ENCODE assay signal across 1 cellular context in the genomic region with DNA sequence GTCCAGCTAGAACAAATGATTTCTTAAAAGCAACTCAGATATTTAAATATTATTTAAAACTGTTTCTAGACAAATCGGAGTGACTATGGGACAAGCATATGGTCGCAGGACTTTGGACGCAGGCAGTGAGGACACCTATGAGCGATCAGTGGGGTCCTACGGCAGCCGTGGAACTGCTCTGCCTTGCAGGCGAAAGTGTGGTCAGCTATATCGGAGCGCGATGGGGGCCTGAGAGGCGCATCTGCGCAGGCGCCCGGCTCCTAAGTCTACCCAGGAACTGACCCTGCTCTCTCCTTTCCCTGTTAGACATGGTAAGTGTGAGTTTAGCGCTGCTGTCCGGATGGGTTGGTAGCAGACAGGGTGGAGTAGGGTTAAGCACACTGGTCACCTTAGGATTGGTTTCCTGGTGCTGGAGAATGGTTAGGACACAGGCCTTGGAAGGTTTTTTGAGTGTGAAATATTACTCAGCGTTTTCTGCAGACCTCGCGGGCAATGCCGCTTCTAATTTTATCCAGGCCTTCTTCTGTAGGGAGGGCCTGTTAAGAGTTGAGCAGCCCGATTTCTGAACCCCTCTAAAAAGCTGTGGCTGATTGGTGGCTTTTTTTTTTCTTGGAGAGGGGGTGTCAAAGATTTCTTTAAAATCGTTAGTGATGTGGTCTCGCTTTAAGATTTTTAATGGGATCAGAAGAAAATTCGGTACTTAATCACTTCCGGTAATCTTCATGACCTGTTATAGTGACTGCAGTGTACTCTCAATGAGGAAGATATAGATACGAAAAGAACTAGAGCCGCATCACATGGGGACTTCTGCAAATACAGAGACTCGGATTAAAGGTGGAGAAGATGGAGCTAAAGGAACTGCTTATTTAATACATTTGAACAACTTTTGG.
TF ChIP-seq lines count a peak whose summit lies in the region.

RABGGTB (plus strand) TSS at position 293 of the 890 bp plus-strand sequence; CDS start at position 309, 16 bp downstream.

TF ChIP-seq in K562, 482 proteins besides CTCF, POLR2A, EP300 and RAD21 (continued from another document and continues in another):
- TF ChIP-seq, protein P1, sequence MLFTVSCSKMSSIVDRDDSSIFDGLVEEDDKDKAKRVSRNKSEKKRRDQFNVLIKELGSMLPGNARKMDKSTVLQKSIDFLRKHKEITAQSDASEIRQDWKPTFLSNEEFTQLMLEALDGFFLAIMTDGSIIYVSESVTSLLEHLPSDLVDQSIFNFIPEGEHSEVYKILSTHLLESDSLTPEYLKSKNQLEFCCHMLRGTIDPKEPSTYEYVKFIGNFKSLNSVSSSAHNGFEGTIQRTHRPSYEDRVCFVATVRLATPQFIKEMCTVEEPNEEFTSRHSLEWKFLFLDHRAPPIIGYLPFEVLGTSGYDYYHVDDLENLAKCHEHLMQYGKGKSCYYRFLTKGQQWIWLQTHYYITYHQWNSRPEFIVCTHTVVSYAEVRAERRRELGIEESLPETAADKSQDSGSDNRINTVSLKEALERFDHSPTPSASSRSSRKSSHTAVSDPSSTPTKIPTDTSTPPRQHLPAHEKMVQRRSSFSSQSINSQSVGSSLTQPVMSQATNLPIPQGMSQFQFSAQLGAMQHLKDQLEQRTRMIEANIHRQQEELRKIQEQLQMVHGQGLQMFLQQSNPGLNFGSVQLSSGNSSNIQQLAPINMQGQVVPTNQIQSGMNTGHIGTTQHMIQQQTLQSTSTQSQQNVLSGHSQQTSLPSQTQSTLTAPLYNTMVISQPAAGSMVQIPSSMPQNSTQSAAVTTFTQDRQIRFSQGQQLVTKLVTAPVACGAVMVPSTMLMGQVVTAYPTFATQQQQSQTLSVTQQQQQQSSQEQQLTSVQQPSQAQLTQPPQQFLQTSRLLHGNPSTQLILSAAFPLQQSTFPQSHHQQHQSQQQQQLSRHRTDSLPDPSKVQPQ (CRISPR knock-in tag; IDR thresholded peaks at IDR 0.05; ENCODE audit: borderline replicate concordance), result no peak
- no peak for TF ChIP-seq ZNF197 (CRISPR knock-in tag; IDR thresholded peaks at IDR 0.05; ENCODE audit: low read depth)
- TF ChIP-seq LEF1 (IDR thresholded peaks at IDR 0.05), result no peak
- TF ChIP-seq ZFX (CRISPR knock-in tag; IDR thresholded peaks at IDR 0.05), result peak; percentile 70
- no peak; the same call in 1 of the 2 replicates for TF ChIP-seq TEAD4 (IDR thresholded peaks at IDR 0.05; ENCODE audit: low read length)
- no peak for TF ChIP-seq TEAD4 (CRISPR knock-in tag; IDR thresholded peaks at IDR 0.05; ENCODE audit: borderline replicate concordance)
- TF ChIP-seq BRD9 (IDR thresholded peaks at IDR 0.05; ENCODE audit: low read depth, partially characterized antibody), result peak; percentile 23
- 0 out of 2 replicates have a peak, but pooled peaks have one; percentile 37 for TF ChIP-seq ZZZ3 (IDR thresholded peaks at IDR 0.05)
- TF ChIP-seq TOE1 (IDR thresholded peaks at IDR 0.05; ENCODE audit: borderline replicate concordance), result no peak
- TF ChIP-seq TOE1 (CRISPR knock-in tag; IDR thresholded peaks at IDR 0.05; ENCODE audit: borderline replicate concordance, low read depth), result no peak
- TF ChIP-seq, protein P2, sequence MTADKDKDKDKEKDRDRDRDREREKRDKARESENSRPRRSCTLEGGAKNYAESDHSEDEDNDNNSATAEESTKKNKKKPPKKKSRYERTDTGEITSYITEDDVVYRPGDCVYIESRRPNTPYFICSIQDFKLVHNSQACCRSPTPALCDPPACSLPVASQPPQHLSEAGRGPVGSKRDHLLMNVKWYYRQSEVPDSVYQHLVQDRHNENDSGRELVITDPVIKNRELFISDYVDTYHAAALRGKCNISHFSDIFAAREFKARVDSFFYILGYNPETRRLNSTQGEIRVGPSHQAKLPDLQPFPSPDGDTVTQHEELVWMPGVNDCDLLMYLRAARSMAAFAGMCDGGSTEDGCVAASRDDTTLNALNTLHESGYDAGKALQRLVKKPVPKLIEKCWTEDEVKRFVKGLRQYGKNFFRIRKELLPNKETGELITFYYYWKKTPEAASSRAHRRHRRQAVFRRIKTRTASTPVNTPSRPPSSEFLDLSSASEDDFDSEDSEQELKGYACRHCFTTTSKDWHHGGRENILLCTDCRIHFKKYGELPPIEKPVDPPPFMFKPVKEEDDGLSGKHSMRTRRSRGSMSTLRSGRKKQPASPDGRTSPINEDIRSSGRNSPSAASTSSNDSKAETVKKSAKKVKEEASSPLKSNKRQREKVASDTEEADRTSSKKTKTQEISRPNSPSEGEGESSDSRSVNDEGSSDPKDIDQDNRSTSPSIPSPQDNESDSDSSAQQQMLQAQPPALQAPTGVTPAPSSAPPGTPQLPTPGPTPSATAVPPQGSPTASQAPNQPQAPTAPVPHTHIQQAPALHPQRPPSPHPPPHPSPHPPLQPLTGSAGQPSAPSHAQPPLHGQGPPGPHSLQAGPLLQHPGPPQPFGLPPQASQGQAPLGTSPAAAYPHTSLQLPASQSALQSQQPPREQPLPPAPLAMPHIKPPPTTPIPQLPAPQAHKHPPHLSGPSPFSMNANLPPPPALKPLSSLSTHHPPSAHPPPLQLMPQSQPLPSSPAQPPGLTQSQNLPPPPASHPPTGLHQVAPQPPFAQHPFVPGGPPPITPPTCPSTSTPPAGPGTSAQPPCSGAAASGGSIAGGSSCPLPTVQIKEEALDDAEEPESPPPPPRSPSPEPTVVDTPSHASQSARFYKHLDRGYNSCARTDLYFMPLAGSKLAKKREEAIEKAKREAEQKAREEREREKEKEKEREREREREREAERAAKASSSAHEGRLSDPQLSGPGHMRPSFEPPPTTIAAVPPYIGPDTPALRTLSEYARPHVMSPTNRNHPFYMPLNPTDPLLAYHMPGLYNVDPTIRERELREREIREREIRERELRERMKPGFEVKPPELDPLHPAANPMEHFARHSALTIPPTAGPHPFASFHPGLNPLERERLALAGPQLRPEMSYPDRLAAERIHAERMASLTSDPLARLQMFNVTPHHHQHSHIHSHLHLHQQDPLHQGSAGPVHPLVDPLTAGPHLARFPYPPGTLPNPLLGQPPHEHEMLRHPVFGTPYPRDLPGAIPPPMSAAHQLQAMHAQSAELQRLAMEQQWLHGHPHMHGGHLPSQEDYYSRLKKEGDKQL (CRISPR knock-in tag; IDR thresholded peaks at IDR 0.05; ENCODE audit: borderline replicate concordance), result no peak
- TF ChIP-seq BACH1 (tag; IDR thresholded peaks at IDR 0.05), result peak; percentile 69; the same call in 1 of the 2 replicates
- no peak for TF ChIP-seq KLF1 (tag; IDR thresholded peaks at IDR 0.05)
- TF ChIP-seq TAL1 (IDR thresholded peaks at IDR 0.05), result peak; percentile 4; the same call in 1 of the 2 replicates
- peak; percentile 37; the same call in 1 of the 2 replicates for TF ChIP-seq SPI1 (IDR thresholded peaks at IDR 0.05; ENCODE audit: borderline replicate concordance, low read depth, low read length)
- no peak for TF ChIP-seq ZNF407 (IDR thresholded peaks at IDR 0.05; ENCODE audit: low read depth)
- TF ChIP-seq ZNF347 (CRISPR knock-in tag; IDR thresholded peaks at IDR 0.05; ENCODE audit: low read depth), result no peak
- TF ChIP-seq, protein P3, sequence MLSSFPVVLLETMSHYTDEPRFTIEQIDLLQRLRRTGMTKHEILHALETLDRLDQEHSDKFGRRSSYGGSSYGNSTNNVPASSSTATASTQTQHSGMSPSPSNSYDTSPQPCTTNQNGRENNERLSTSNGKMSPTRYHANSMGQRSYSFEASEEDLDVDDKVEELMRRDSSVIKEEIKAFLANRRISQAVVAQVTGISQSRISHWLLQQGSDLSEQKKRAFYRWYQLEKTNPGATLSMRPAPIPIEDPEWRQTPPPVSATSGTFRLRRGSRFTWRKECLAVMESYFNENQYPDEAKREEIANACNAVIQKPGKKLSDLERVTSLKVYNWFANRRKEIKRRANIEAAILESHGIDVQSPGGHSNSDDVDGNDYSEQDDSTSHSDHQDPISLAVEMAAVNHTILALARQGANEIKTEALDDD (IDR thresholded peaks at IDR 0.05), result peak; percentile 98
- TF ChIP-seq, protein P4, sequence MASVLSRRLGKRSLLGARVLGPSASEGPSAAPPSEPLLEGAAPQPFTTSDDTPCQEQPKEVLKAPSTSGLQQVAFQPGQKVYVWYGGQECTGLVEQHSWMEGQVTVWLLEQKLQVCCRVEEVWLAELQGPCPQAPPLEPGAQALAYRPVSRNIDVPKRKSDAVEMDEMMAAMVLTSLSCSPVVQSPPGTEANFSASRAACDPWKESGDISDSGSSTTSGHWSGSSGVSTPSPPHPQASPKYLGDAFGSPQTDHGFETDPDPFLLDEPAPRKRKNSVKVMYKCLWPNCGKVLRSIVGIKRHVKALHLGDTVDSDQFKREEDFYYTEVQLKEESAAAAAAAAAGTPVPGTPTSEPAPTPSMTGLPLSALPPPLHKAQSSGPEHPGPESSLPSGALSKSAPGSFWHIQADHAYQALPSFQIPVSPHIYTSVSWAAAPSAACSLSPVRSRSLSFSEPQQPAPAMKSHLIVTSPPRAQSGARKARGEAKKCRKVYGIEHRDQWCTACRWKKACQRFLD (CRISPR knock-in tag; IDR thresholded peaks at IDR 0.05), result no peak; the same call in 1 of the 2 replicates
- TF ChIP-seq, protein P5, sequence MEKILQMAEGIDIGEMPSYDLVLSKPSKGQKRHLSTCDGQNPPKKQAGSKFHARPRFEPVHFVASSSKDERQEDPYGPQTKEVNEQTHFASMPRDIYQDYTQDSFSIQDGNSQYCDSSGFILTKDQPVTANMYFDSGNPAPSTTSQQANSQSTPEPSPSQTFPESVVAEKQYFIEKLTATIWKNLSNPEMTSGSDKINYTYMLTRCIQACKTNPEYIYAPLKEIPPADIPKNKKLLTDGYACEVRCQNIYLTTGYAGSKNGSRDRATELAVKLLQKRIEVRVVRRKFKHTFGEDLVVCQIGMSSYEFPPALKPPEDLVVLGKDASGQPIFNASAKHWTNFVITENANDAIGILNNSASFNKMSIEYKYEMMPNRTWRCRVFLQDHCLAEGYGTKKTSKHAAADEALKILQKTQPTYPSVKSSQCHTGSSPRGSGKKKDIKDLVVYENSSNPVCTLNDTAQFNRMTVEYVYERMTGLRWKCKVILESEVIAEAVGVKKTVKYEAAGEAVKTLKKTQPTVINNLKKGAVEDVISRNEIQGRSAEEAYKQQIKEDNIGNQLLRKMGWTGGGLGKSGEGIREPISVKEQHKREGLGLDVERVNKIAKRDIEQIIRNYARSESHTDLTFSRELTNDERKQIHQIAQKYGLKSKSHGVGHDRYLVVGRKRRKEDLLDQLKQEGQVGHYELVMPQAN (IDR thresholded peaks at IDR 0.05; ENCODE audit: borderline replicate concordance), result no peak
- no peak for TF ChIP-seq TAF15 (IDR thresholded peaks at IDR 0.05; ENCODE audit: low read depth, low read length)
- TF ChIP-seq ELK3 (CRISPR knock-in tag; IDR thresholded peaks at IDR 0.05), result no peak
- TF ChIP-seq PTBP1 (IDR thresholded peaks at IDR 0.05; ENCODE audit: low read depth, low read length), result no peak
